1 cellular context compared by ENCODE assay signal in the genomic region with DNA sequence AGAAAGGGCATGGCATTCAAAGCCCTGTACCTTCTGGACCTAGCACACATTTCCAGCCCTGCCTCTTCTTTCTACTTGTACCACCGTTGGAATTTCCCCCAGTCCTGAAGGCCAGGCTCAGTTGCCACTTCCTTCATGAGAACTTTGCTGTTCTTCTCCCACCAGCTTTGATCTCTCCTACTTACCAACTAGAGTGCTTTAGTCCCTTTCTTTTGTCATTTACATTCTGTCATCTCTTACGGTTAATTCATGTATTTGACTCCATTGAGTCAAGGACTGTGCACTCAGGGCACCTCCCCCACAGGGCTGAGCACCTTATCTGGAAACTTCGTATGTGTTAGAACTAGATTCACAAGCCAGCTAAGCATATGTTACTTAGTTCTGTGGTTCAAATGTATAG.
A peak's percentile ranks its signal among the peaks of the same experiment; 100 is the strongest.
TF ChIP-seq lines count a peak whose summit lies in the region.

No MANE protein-coding gene starts in this region.

TF ChIP-seq in GM12878, 131 proteins besides CTCF, POLR2A, EP300 and RAD21:
- TF ChIP-seq MEF2B (IDR thresholded peaks at IDR 0.05; ENCODE audit: partially characterized antibody, poor library complexity, severe bottlenecking) (no peak), IKZF2 (IDR thresholded peaks at IDR 0.05) (peak; percentile 15 to 37; a peak in 2 of 4 replicates), MYB (IDR thresholded peaks at IDR 0.05; ENCODE audit: borderline replicate concordance, low read depth, low read length) (no peak), SMC3 (IDR thresholded peaks at IDR 0.05; ENCODE audit: borderline replicate concordance, low read length) (no peak), TCF7 (IDR thresholded peaks at IDR 0.05; ENCODE audit: borderline replicate concordance) (0 out of 2 replicates have a peak, but pooled peaks have one; percentile 17), TAF1 (IDR thresholded peaks at IDR 0.05; ENCODE audit: borderline replicate concordance, low read depth, low read length) (no peak), CEBPB (IDR thresholded peaks at IDR 0.05; ENCODE audit: borderline replicate concordance in 1 of 2, low read depth in 2 of 2, low read length in 2 of 2) (no peak), ASH2L (IDR thresholded peaks at IDR 0.05; ENCODE audit: borderline replicate concordance, low read depth) (no peak), EED (IDR thresholded peaks at IDR 0.05; ENCODE audit: low read depth) (0 out of 2 replicates have a peak, but pooled peaks have one; percentile 15), IKZF1 (conservative IDR thresholded peaks at IDR 0.05) (0 out of 2 replicates have a peak, but pooled peaks have one; percentile 38), EGR1 (IDR thresholded peaks at IDR 0.05; ENCODE audit: borderline replicate concordance in 1 of 2, low read depth in 2 of 2, low read length in 2 of 2) (no peak)
- TF ChIP-seq, protein P1, sequence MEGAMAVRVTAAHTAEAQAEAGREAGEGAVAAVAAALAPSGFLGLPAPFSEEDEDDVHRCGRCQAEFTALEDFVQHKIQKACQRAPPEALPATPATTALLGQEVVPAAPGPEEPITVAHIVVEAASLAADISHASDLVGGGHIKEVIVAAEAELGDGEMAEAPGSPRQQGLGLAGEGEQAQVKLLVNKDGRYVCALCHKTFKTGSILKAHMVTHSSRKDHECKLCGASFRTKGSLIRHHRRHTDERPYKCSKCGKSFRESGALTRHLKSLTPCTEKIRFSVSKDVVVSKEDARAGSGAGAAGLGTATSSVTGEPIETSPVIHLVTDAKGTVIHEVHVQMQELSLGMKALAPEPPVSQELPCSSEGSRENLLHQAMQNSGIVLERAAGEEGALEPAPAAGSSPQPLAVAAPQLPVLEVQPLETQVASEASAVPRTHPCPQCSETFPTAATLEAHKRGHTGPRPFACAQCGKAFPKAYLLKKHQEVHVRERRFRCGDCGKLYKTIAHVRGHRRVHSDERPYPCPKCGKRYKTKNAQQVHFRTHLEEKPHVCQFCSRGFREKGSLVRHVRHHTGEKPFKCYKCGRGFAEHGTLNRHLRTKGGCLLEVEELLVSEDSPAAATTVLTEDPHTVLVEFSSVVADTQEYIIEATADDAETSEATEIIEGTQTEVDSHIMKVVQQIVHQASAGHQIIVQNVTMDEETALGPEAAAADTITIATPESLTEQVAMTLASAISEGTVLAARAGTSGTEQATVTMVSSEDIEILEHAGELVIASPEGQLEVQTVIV (IDR thresholded peaks at IDR 0.05; ENCODE audit: borderline replicate concordance, partially characterized antibody) = no peak
- TF ChIP-seq, protein P2, sequence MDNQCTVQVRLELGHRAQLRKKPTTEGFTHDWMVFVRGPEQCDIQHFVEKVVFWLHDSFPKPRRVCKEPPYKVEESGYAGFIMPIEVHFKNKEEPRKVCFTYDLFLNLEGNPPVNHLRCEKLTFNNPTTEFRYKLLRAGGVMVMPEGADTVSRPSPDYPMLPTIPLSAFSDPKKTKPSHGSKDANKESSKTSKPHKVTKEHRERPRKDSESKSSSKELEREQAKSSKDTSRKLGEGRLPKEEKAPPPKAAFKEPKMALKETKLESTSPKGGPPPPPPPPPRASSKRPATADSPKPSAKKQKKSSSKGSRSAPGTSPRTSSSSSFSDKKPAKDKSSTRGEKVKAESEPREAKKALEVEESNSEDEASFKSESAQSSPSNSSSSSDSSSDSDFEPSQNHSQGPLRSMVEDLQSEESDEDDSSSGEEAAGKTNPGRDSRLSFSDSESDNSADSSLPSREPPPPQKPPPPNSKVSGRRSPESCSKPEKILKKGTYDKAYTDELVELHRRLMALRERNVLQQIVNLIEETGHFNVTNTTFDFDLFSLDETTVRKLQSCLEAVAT (IDR thresholded peaks at IDR 0.05) = no peak
- TF ChIP-seq, protein P3, sequence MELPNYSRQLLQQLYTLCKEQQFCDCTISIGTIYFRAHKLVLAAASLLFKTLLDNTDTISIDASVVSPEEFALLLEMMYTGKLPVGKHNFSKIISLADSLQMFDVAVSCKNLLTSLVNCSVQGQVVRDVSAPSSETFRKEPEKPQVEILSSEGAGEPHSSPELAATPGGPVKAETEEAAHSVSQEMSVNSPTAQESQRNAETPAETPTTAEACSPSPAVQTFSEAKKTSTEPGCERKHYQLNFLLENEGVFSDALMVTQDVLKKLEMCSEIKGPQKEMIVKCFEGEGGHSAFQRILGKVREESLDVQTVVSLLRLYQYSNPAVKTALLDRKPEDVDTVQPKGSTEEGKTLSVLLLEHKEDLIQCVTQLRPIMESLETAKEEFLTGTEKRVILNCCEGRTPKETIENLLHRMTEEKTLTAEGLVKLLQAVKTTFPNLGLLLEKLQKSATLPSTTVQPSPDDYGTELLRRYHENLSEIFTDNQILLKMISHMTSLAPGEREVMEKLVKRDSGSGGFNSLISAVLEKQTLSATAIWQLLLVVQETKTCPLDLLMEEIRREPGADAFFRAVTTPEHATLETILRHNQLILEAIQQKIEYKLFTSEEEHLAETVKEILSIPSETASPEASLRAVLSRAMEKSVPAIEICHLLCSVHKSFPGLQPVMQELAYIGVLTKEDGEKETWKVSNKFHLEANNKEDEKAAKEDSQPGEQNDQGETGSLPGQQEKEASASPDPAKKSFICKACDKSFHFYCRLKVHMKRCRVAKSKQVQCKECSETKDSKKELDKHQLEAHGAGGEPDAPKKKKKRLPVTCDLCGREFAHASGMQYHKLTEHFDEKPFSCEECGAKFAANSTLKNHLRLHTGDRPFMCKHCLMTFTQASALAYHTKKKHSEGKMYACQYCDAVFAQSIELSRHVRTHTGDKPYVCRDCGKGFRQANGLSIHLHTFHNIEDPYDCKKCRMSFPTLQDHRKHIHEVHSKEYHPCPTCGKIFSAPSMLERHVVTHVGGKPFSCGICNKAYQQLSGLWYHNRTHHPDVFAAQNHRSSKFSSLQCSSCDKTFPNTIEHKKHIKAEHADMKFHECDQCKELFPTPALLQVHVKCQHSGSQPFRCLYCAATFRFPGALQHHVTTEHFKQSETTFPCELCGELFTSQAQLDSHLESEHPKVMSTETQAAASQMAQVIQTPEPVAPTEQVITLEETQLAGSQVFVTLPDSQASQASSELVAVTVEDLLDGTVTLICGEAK (IDR thresholded peaks at IDR 0.05; ENCODE audit: borderline replicate concordance) = no peak
- TF ChIP-seq, protein P4, sequence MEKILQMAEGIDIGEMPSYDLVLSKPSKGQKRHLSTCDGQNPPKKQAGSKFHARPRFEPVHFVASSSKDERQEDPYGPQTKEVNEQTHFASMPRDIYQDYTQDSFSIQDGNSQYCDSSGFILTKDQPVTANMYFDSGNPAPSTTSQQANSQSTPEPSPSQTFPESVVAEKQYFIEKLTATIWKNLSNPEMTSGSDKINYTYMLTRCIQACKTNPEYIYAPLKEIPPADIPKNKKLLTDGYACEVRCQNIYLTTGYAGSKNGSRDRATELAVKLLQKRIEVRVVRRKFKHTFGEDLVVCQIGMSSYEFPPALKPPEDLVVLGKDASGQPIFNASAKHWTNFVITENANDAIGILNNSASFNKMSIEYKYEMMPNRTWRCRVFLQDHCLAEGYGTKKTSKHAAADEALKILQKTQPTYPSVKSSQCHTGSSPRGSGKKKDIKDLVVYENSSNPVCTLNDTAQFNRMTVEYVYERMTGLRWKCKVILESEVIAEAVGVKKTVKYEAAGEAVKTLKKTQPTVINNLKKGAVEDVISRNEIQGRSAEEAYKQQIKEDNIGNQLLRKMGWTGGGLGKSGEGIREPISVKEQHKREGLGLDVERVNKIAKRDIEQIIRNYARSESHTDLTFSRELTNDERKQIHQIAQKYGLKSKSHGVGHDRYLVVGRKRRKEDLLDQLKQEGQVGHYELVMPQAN (conservative IDR thresholded peaks at IDR 0.05) = no peak
- TF ChIP-seq, protein P5, sequence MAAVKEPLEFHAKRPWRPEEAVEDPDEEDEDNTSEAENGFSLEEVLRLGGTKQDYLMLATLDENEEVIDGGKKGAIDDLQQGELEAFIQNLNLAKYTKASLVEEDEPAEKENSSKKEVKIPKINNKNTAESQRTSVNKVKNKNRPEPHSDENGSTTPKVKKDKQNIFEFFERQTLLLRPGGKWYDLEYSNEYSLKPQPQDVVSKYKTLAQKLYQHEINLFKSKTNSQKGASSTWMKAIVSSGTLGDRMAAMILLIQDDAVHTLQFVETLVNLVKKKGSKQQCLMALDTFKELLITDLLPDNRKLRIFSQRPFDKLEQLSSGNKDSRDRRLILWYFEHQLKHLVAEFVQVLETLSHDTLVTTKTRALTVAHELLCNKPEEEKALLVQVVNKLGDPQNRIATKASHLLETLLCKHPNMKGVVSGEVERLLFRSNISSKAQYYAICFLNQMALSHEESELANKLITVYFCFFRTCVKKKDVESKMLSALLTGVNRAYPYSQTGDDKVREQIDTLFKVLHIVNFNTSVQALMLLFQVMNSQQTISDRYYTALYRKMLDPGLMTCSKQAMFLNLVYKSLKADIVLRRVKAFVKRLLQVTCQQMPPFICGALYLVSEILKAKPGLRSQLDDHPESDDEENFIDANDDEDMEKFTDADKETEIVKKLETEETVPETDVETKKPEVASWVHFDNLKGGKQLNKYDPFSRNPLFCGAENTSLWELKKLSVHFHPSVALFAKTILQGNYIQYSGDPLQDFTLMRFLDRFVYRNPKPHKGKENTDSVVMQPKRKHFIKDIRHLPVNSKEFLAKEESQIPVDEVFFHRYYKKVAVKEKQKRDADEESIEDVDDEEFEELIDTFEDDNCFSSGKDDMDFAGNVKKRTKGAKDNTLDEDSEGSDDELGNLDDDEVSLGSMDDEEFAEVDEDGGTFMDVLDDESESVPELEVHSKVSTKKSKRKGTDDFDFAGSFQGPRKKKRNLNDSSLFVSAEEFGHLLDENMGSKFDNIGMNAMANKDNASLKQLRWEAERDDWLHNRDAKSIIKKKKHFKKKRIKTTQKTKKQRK (IDR thresholded peaks at IDR 0.05; ENCODE audit: low read depth, low read length) = no peak
